In the genomic region with DNA sequence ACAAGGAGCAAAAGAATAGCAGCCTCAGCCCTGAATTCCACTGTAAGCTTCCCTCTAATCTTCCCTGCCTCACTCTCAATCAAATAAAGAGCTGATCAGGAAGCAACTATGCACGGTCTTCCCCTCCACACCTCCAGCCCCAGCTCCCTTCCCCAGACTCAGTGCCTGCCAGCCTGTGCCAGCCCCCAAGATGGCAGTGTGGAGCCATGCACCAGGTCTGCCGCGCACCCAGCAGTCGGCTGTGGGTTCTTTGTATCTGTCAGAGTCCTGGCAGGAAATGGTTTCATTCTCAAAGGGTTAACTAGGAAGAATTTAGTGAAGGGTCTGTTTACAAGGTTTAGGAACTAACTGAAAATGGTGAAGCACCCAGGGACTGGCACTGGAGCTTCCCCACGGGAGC, we compare ENCODE assay signal across 8 cellular contexts.
DNase-seq lines count a peak whose midpoint lies in the region; ATAC-seq, FAIRE-seq and TF ChIP-seq lines count a peak whose summit lies in the region.
"Not testable (repeated sequence)": the region's sequence is repeated elsewhere in the genome, so short reads cannot be mapped to it uniquely, and the experiment has no call there.

No MANE protein-coding gene starts in this region.

- H3K4me1 Mint-ChIP-seq in astrocyte (ENCODE audit: low read depth, unreplicated experiment); naive thymus-derived CD4-positive, alpha-beta T cell: not testable (repeated sequence)

- not testable (repeated sequence) for ATAC-seq in naive thymus-derived CD4-positive, alpha-beta T cell

- intact Hi-C loops in naive thymus-derived CD4-positive, alpha-beta T cell (cut with micrococcal nuclease) = not testable (repeated sequence)

- not testable (repeated sequence) for H2AFZ ChIP-seq in astrocyte (ENCODE audit: low read depth, low read length)

- not testable (repeated sequence) for H3K27ac ChIP-seq in astrocyte (ENCODE audit: low read depth, low read length); naive thymus-derived CD4-positive, alpha-beta T cell (ENCODE audit: low read depth, low read length)

- CTCF ChIA-PET in naive thymus-derived CD4-positive, alpha-beta T cell (lab: Charles Lee) = not testable (repeated sequence)

- DNase-seq in COLO668 (lab: John Stamatoyannopoulos, UW; ENCODE audit: unreplicated experiment) = peak; percentile 2
- DNase-seq in Jurkat, Clone E6-1 (ENCODE audit: low read depth, low spot score) = peak; percentile 57
- DNase-seq in NT2/D1 (ENCODE audit: low read depth, low spot score) = peak; percentile 33
- peak; percentile 74 for DNase-seq in activated CD4-positive, alpha-beta T cell treated with anti-CD3 and anti-CD28 coated beads for 48 hours
- DNase-seq in astrocyte (ENCODE audit: low read depth) = not testable (repeated sequence)
- DNase-seq in globus pallidus (ENCODE audit: low spot score) = peak; percentile 3
- DNase-seq in naive thymus-derived CD4-positive, alpha-beta T cell = peak in 7 of 9 donors; percentile 1 to 32 (median 13)
- DNase-seq in stimulated activated CD4-positive, alpha-beta T cell treated with anti-CD3 and anti-CD28 coated beads, TNF-alpha, amount 100 ng/mL, for 48 hours (ENCODE audit: low read depth in 3 of 3) = peak; percentile 4 to 40 (median 36)

- POLR2A ChIA-PET in naive thymus-derived CD4-positive, alpha-beta T cell (lab: Charles Lee) = not testable (repeated sequence)

- H3K4me3 Mint-ChIP-seq in astrocyte (ENCODE audit: unreplicated experiment) = not testable (repeated sequence)
- H3K4me3 Mint-ChIP-seq in naive thymus-derived CD4-positive, alpha-beta T cell = peak overlapping the region in 1 of 10 donors; percentile 55

- not testable (repeated sequence) for H3K36me3 ChIP-seq in NT2/D1 (ENCODE audit: insufficient read depth, insufficient read length, low read length); astrocyte (ENCODE audit: insufficient read depth, low read length); naive thymus-derived CD4-positive, alpha-beta T cell (ENCODE audit: control insufficient read depth in 2 of 3, insufficient read depth in 3 of 3, low read length in 3 of 3)

- H3K9me3 Mint-ChIP-seq in astrocyte (ENCODE audit: unreplicated experiment); naive thymus-derived CD4-positive, alpha-beta T cell: not testable (repeated sequence)

- H3K4me2 ChIP-seq in astrocyte (ENCODE audit: low read length) = peak overlapping the region; percentile 19

- not testable (repeated sequence) for H3K36me3 Mint-ChIP-seq in astrocyte (ENCODE audit: low read depth, unreplicated experiment); naive thymus-derived CD4-positive, alpha-beta T cell

- not testable (repeated sequence) for FAIRE-seq in astrocyte (lab: Jason Lieb, UNC)

- not testable (repeated sequence) for TF ChIP-seq CTCF in astrocyte (IDR thresholded peaks at IDR 0.05; ENCODE audit: insufficient read depth, low read depth, low read length)

- H3K9me3 ChIP-seq in NT2/D1 (ENCODE audit: insufficient read depth, low read length); astrocyte (ENCODE audit: insufficient read depth, low read depth, low read length); naive thymus-derived CD4-positive, alpha-beta T cell (ENCODE audit: control insufficient read depth in 2 of 3, low read length in 3 of 3): not testable (repeated sequence)

- not testable (repeated sequence) for H3K4me1 ChIP-seq in NT2/D1 (ENCODE audit: insufficient read depth, insufficient read length); astrocyte (ENCODE audit: insufficient read depth, low read length); naive thymus-derived CD4-positive, alpha-beta T cell (ENCODE audit: control insufficient read depth in 2 of 2, insufficient read depth in 2 of 2, low read length in 2 of 2)

- not testable (repeated sequence) for H4K20me1 ChIP-seq in astrocyte (ENCODE audit: insufficient read depth, low read length)

- not testable (repeated sequence) for H3K4me3 ChIP-seq in Jurkat, Clone E6-1 (ENCODE audit: low read length); NT2/D1 (ENCODE audit: insufficient read length, low read depth); astrocyte (ENCODE audit: insufficient read depth, low read depth, low read length); naive thymus-derived CD4-positive, alpha-beta T cell (ENCODE audit: low read length)

- H3K27ac Mint-ChIP-seq in astrocyte (ENCODE audit: unreplicated experiment) = peak overlapping the region; percentile 23
- H3K27ac Mint-ChIP-seq in naive thymus-derived CD4-positive, alpha-beta T cell = peak overlapping the region in 1 of 9 donors; percentile 67

- not testable (repeated sequence) for H3K27me3 ChIP-seq in NT2/D1 (ENCODE audit: insufficient read depth, insufficient read length); astrocyte (ENCODE audit: insufficient read depth, low read length); naive thymus-derived CD4-positive, alpha-beta T cell (ENCODE audit: control insufficient read depth in 2 of 2, insufficient read depth in 2 of 2, low read length in 2 of 2)

- H3K9ac ChIP-seq in NT2/D1 (ENCODE audit: insufficient read length, low read depth); astrocyte (ENCODE audit: low read length): not testable (repeated sequence)

- not testable (repeated sequence) for H3K79me2 ChIP-seq in astrocyte (ENCODE audit: insufficient read depth, low read length)

- not testable (repeated sequence) for H3K27me3 Mint-ChIP-seq in astrocyte (ENCODE audit: low read depth, unreplicated experiment)
- H3K27me3 Mint-ChIP-seq in naive thymus-derived CD4-positive, alpha-beta T cell = peaks cover 0 to 16% (median 5%) of the 10 kb centered on the region in 5 donors
